ENCODE assay signal across 26 cellular contexts in the genomic region with DNA sequence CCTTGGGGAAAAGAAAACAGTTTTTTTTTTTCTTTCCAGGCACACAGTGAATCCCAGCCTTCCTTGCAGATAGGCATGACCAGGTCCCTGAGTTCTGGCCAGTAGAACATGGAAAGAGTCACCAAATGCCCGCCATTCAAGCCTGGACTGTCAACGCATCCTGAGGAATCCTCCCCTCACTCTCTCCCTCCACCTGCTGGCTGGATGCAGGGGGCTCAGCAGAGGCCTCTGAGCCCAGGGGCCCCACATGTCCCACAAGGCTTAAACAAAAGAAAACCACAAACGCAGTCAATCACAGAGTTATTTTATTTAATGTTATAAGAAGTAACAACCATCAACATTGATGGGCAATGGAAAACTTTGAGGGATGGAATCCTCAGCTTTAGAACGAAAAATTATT.
DNase-seq lines count a peak whose midpoint lies in the region; ATAC-seq and TF ChIP-seq lines count a peak whose summit lies in the region.
"Had no signal": no experiment of that assay in that cellular context is flagged by ENCODE, and none has a peak within 500 bp of the region (broad histone marks: within the 10 kb centered on the region; RNA-seq: fewer than 3 reads in every experiment).

No MANE protein-coding gene starts in this region.

- ATAC-seq in HG03354 (IDR thresholded peaks at IDR 0.05; ENCODE audit: poor library complexity, severe bottlenecking, unreplicated experiment): no peak
- ATAC-seq in GM21717 (IDR thresholded peaks at IDR 0.05; ENCODE audit: unreplicated experiment): no peak
- ATAC-seq: CD8-positive, alpha-beta T cell; PC-3; SK-N-SH treated with all-trans-retinoic acid at 6 μM for 48 hours had no signal

- no peak overlapping the region for H2BK5ac ChIP-seq in mesendoderm (ENCODE audit: low read length)

- H3K27ac Mint-ChIP-seq in endodermal cell: no peak overlapping the region
- H3K27ac Mint-ChIP-seq: CD8-positive, alpha-beta T cell; IgD-negative memory B cell had no signal

- H3K4me2 ChIP-seq in mesendoderm (ENCODE audit: low read length): no peak overlapping the region

- no peaks in the 10 kb centered on the region for H3K79me2 ChIP-seq in mesendoderm (ENCODE audit: control insufficient read depth, insufficient read depth, low read length)

- no peaks in the 10 kb centered on the region for H3K79me1 ChIP-seq in mesendoderm (ENCODE audit: low read length)

- CTCF ChIA-PET in HEK293T (lab: Yijun Ruan, JAX): no interaction called here

- H4K8ac ChIP-seq in mesendoderm (ENCODE audit: low read depth, low read length): no peak overlapping the region

- 88 to 100% methylated on average over 1 to 4 of the region's 4 CpGs for WGBS in endodermal cell (ENCODE audit: insufficient coverage in 1 of 2, insufficient read length in 1 of 2), 2 experiments
- WGBS in mesendoderm (ENCODE audit: extremely low coverage, insufficient coverage, low lambda C conversion rate): no CpG with 5 or more reads among the region's 4 CpGs

- H3K9me3 ChIP-seq in BE2C (no peaks in the 10 kb centered on the region), endodermal cell (ENCODE audit: control insufficient read depth, low read length) (no peaks in the 10 kb centered on the region)
- H3K9me3 ChIP-seq: Caco-2 had no signal

- no peak overlapping the region for H2BK15ac ChIP-seq in mesendoderm (replicated peaks; ENCODE audit: low read depth)

- no peaks in the 10 kb centered on the region for H3K27me3 ChIP-seq in BE2C
- no peaks in the 10 kb centered on the region for H3K27me3 ChIP-seq in endodermal cell (ENCODE audit: control insufficient read depth, insufficient read depth, low read length, poor library complexity, severe bottlenecking)
- H3K27me3 ChIP-seq in mesendoderm (ENCODE audit: insufficient read depth, low read length, poor library complexity): no peaks in the 10 kb centered on the region

- no peak overlapping the region for H3K4me3 ChIP-seq in BE2C (ENCODE audit: low read depth, low read length)
- no peak overlapping the region for H3K4me3 ChIP-seq in HFF-Myc (replicated peaks; ENCODE audit: low read depth, low read length)
- no peak overlapping the region for H3K4me3 ChIP-seq in endodermal cell (ENCODE audit: low read length)
- H3K4me3 ChIP-seq in mesendoderm (ENCODE audit: low read length): no peak overlapping the region

- no peak overlapping the region for H3K18ac ChIP-seq in mesendoderm (ENCODE audit: low read length)

- H3K9me3 Mint-ChIP-seq in endodermal cell: no peaks in the 10 kb centered on the region
- H3K9me3 Mint-ChIP-seq: CD8-positive, alpha-beta T cell; IgD-negative memory B cell had no signal

- peaks cover 2% of the 10 kb centered on the region for H3K27me3 Mint-ChIP-seq in endodermal cell (ENCODE audit: insufficient read depth)

- H3K4ac ChIP-seq in mesendoderm (ENCODE audit: low read depth, low read length): no peak overlapping the region

- H2AK5ac ChIP-seq in mesendoderm (ENCODE audit: low read length): no peak overlapping the region

- H3K27ac ChIP-seq in endodermal cell (ENCODE audit: low read depth, low read length) (no peak overlapping the region), mesendoderm (ENCODE audit: low read depth, low read length) (no peak overlapping the region)
- H3K27ac ChIP-seq: C4-2B, HL-60 had no signal

- no peak overlapping the region for H2BK120ac ChIP-seq in mesendoderm (ENCODE audit: low read depth, low read length)

- H4K5ac ChIP-seq in mesendoderm (ENCODE audit: low read length): no peak overlapping the region

- no peak overlapping the region for H3K23ac ChIP-seq in mesendoderm (ENCODE audit: low read length)

- no peaks in the 10 kb centered on the region for H3K36me3 ChIP-seq in BE2C
- H3K36me3 ChIP-seq in endodermal cell (ENCODE audit: control insufficient read depth, insufficient read depth, low read length): no peaks in the 10 kb centered on the region
- H3K36me3 ChIP-seq in mesendoderm (ENCODE audit: control insufficient read depth, insufficient read depth, low read length): no peaks in the 10 kb centered on the region

- DNase-seq in BE2C (no peak), HFF-Myc (ENCODE audit: extremely low read depth, low read depth) (no peak), endodermal cell (peak; percentile 53), mesendoderm (peak; percentile 25), NCI-H446 treated with DMSO at 0.1 percent for 48 hours (lab: John Stamatoyannopoulos, UW) (no peak), HEK293T (ENCODE audit: extremely low spot score) (no peak)
- DNase-seq: AML-193; CD8-positive, alpha-beta T cell; EL; GDM1; NCI-H1092 treated with DMSO at 0.1 percent for 48 hours; NCI-H1436 treated with DMSO at 0.1 percent for 48 hours; NCI-H187 treated with DMSO at 0.1 percent for 48 hours; NCI-H2171 treated with DMSO at 0.1 percent for 48 hours; NCI-H345; NCI-H524; NCI-H82; NK-92 treated with Interleukin-12 subunit alpha and Interleukin-12 subunit beta, amount 100 ng/mL, for 24 hours; PC-3 had no signal

- H3K4me1 ChIP-seq in BE2C (no peaks in the 10 kb centered on the region), endodermal cell (ENCODE audit: control insufficient read depth, insufficient read depth, low read length) (no peaks in the 10 kb centered on the region), mesendoderm (ENCODE audit: control insufficient read depth, low read depth, low read length) (no peaks in the 10 kb centered on the region)
- H3K4me1 ChIP-seq: Caco-2 had no signal

- TF ChIP-seq CTCF in BE2C (IDR thresholded peaks at IDR 0.05; ENCODE audit: low read depth, low read length) (peak; percentile 23; the same call in 1 of the 2 replicates), HFF-Myc (IDR thresholded peaks at IDR 0.05; ENCODE audit: low read depth, low read length, missing control alignments) (peak; percentile 6), endodermal cell (conservative IDR thresholded peaks at IDR 0.05) (peak; percentile 70)

- H3K36me3 Mint-ChIP-seq in endodermal cell (ENCODE audit: low read depth): no peaks in the 10 kb centered on the region
- H3K36me3 Mint-ChIP-seq: CD8-positive, alpha-beta T cell; IgD-negative memory B cell had no signal

- H3K4me1 Mint-ChIP-seq in endodermal cell: no peaks in the 10 kb centered on the region
- H3K4me1 Mint-ChIP-seq: IgD-negative memory B cell had no signal

- POLR2A ChIA-PET in HEK293T (lab: Yijun Ruan, JAX): no interaction called here

- no peak overlapping the region for H3K56ac ChIP-seq in mesendoderm (ENCODE audit: low read length)

- H3K9ac ChIP-seq in endodermal cell (ENCODE audit: extremely low read depth, low read length, poor library complexity, severe bottlenecking): no peak overlapping the region
- no peak overlapping the region for H3K9ac ChIP-seq in mesendoderm (ENCODE audit: low read length)

- H3K4me3 Mint-ChIP-seq in endodermal cell: no peak overlapping the region
- H3K4me3 Mint-ChIP-seq: CD8-positive, alpha-beta T cell; IgD-negative memory B cell had no signal

TF ChIP-seq in HEK293T, 16 proteins besides CTCF, POLR2A, EP300 and RAD21:
- TF ChIP-seq FOXM1 (IDR thresholded peaks at IDR 0.05; ENCODE audit: borderline replicate concordance) (no peak), CTBP1 (IDR thresholded peaks at IDR 0.05; ENCODE audit: borderline replicate concordance) (no peak), BHLHE40 (IDR thresholded peaks at IDR 0.05; ENCODE audit: borderline replicate concordance) (no peak), FOXK2 (IDR thresholded peaks at IDR 0.05) (no peak), LEF1 (IDR thresholded peaks at IDR 0.05; ENCODE audit: borderline replicate concordance) (no peak), NFRKB (IDR thresholded peaks at IDR 0.05) (no peak), ARNT (IDR thresholded peaks at IDR 0.05) (no peak)

Comparison
In these comparisons a context has a peak if more than half of its experiments do, and no peak if none do; other contexts are left out.
1. DNase-seq: peak in endodermal cell (single experiment) and mesendoderm (single experiment); none in BE2C (single experiment), HFF-Myc (single experiment), NCI-H446 treated with DMSO at 0.1 percent for 48 hours (single experiment) and HEK293T (single experiment).
2. CTCF ChIP-seq: peak in every context shown above with its lines; median percentile 70 in endodermal cell; 23 in BE2C; 6 in HFF-Myc.